1 cellular context compared by ENCODE assay signal in the genomic region with DNA sequence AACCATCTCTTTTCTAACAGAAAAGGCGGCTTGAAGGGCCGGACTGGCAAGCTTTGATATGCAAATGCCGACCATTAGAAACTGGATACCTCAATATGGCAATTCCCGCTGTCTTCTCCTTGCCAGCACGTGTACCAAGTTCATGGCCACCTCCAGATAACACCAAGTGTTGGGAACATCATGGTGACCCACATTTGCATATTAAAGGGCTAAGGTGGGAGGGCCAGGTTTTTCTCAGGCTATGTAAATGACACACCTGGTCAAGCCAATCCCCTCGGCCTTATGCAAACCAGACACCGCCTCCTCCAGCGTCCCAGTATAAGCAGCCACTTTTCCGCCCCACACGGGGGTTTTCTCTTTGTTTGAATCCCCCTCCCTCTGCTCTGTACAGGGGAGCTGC.
TF ChIP-seq lines count a peak whose summit lies in the region.

No MANE protein-coding gene starts in this region.

TF ChIP-seq in H1, 55 proteins besides CTCF, POLR2A, EP300 and RAD21:
- TF ChIP-seq, protein P1, sequence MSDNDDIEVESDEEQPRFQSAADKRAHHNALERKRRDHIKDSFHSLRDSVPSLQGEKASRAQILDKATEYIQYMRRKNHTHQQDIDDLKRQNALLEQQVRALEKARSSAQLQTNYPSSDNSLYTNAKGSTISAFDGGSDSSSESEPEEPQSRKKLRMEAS (IDR thresholded peaks at IDR 0.05): peak; percentile 93
- TF ChIP-seq SUZ12 (IDR thresholded peaks at IDR 0.05; ENCODE audit: low read length): no peak
- TF ChIP-seq EZH2 (IDR thresholded peaks at IDR 0.05; ENCODE audit: low read depth, low read length, severe bottlenecking): no peak
- no peak for TF ChIP-seq TAF7 (optimal IDR thresholded peaks at IDR 0.05; ENCODE audit: borderline replicate concordance, low read depth, low read length)
- TF ChIP-seq SIX5 (IDR thresholded peaks at IDR 0.05; ENCODE audit: low read depth, low read length): 0 out of 2 replicates have a peak, but pooled peaks have one; percentile 16
- TF ChIP-seq YY1 (IDR thresholded peaks at IDR 0.05; ENCODE audit: low read depth, low read length): peak; percentile 58; the same call in 1 of the 2 replicates
- TF ChIP-seq RXRA (IDR thresholded peaks at IDR 0.05; ENCODE audit: insufficient read depth, low read depth, low read length): 0 out of 2 replicates have a peak, but pooled peaks have one; percentile 32
- TF ChIP-seq SP1 (IDR thresholded peaks at IDR 0.05; ENCODE audit: low read depth, low read length): peak; percentile 58; the same call in 1 of the 2 replicates
- peak; percentile 93 for TF ChIP-seq POU5F1 (IDR thresholded peaks at IDR 0.05; ENCODE audit: low read depth, low read length)
- TF ChIP-seq, protein P2, sequence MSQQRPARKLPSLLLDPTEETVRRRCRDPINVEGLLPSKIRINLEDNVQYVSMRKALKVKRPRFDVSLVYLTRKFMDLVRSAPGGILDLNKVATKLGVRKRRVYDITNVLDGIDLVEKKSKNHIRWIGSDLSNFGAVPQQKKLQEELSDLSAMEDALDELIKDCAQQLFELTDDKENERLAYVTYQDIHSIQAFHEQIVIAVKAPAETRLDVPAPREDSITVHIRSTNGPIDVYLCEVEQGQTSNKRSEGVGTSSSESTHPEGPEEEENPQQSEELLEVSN (IDR thresholded peaks at IDR 0.05): peak; percentile 87
- peak; percentile 80 for TF ChIP-seq NANOG (IDR thresholded peaks at IDR 0.05; ENCODE audit: insufficient read depth, low read depth, low read length, poor library complexity, severe bottlenecking)
- peak in 1 of 2 experiments; percentile 37; a peak in 1 of 4 replicates for TF ChIP-seq HDAC2 (IDR thresholded peaks at IDR 0.05; ENCODE audit: borderline replicate concordance in 1 of 2, low read depth in 2 of 2, low read length in 2 of 2)
- no peak for TF ChIP-seq TAF1 (IDR thresholded peaks at IDR 0.05; ENCODE audit: low read depth, low read length)
- TF ChIP-seq TCF12 (IDR thresholded peaks at IDR 0.05; ENCODE audit: low read depth, low read length): peak; percentile 60; the same call in 1 of the 2 replicates
